ENCODE assay signal across 1 cellular context in the genomic region with DNA sequence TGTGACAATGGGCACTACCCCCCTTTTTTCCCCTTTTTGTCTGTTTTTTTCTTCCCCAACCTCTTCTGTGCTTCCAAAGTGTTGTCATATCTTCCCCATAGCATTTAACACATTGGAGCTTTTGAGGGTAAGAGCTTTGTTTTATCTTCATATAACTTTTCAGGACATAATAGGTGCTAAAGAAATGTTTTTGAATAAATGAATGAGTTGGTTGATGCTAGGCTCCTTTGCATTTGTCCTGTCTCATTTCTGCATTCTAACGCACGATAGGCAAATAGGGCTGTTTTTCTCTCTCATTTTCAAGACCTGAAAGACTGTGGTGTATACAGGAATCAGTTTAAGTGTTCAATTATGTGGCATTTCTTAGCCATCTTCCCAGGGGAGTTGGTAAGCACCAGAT.
TF ChIP-seq lines count a peak whose summit lies in the region.

No MANE protein-coding gene starts in this region.

TF ChIP-seq in K562, 482 proteins besides CTCF, POLR2A, EP300 and RAD21:
- no peak for TF ChIP-seq ZNF134 (CRISPR knock-in tag; conservative IDR thresholded peaks at IDR 0.05)
- TF ChIP-seq, protein P1, sequence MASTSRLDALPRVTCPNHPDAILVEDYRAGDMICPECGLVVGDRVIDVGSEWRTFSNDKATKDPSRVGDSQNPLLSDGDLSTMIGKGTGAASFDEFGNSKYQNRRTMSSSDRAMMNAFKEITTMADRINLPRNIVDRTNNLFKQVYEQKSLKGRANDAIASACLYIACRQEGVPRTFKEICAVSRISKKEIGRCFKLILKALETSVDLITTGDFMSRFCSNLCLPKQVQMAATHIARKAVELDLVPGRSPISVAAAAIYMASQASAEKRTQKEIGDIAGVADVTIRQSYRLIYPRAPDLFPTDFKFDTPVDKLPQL (IDR thresholded peaks at IDR 0.05; ENCODE audit: extremely low read depth, insufficient read length) = no peak
- no peak for TF ChIP-seq KDM5B (IDR thresholded peaks at IDR 0.05; ENCODE audit: insufficient replicate concordance, low read depth, low read length)
- no peak for TF ChIP-seq SIN3B (IDR thresholded peaks at IDR 0.05; ENCODE audit: low read depth)
- TF ChIP-seq ZBTB12 (CRISPR knock-in tag; IDR thresholded peaks at IDR 0.05) = no peak
- no peak for TF ChIP-seq BACH1 (tag; IDR thresholded peaks at IDR 0.05)
- TF ChIP-seq BMI1 (IDR thresholded peaks at IDR 0.05; ENCODE audit: low read length) = no peak
- no peak for TF ChIP-seq FOXM1 (IDR thresholded peaks at IDR 0.05; ENCODE audit: low read depth)
- no peak for TF ChIP-seq FOXM1 (CRISPR knock-in tag; IDR thresholded peaks at IDR 0.05; ENCODE audit: low read depth)
- no peak for TF ChIP-seq PML (IDR thresholded peaks at IDR 0.05; ENCODE audit: low read length)
- TF ChIP-seq COPS2 (conservative IDR thresholded peaks at IDR 0.05) = no peak
- no peak for TF ChIP-seq RFX1 (IDR thresholded peaks at IDR 0.05)
